Comparison of ENCODE assay signal across 10 cellular contexts in the genomic region with DNA sequence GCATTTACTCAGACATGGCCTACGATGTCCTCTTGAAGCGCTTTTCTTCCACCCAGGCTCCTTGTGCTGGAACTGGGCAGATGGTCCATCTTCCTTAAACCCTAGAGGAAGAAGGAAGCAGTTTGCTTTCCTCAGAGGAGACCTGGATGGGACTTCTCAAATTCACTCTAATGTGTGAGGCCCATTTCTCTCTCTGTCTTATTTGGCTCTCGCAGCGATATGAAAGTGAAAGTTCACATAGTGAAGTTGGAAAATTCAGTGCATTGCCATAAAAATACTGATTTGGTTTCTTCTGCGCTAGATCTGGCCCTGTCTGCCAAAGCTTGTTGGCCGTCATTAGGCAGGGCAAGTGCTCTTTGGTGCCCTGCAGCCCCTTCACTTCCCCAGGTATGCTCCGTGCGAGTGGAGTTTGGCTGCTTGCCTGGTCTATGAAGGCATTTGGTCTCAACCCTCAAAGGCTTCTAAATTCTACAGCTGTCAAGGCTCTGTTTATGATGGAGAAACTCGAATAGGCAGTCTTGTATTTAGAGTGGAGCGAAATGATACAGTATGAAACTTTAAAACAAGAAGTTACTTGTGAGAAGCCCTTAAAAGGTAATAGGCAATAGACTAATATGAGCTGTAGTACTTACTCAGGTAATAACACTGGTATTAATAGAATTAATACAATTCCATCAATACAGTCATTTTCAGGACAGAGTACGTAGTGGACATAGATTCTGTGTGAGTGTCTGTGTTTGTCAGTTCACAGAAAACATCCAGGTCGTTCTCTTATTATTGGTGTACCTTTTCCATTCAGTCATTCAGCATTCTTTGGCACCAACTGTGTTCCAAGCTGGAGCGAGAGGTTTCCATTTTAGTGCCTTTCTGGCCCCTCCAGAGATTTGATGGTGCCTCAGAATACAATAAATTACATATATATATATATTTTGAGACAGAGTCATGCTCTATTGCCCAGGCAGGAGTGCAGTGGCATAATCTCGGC. TPM values are rescaled to one million over a fixed set of nuclear protein-coding genes. Genes with fewer than 3 reads are reported as not detected.
A peak's percentile ranks its signal among the peaks of the same experiment; 100 is the strongest.
DNase-seq lines count a peak whose midpoint lies in the region; ATAC-seq and TF ChIP-seq lines count a peak whose summit lies in the region.
"Had no signal": no experiment of that assay in that cellular context is flagged by ENCODE, and none has a peak within 500 bp of the region (broad histone marks: within the 10 kb centered on the region; RNA-seq: fewer than 3 reads in every experiment).

No MANE protein-coding gene starts in this region.

- no peaks in the 10 kb centered on the region for H3K27me3 ChIP-seq in Peyer's patch

- H3K4me3 ChIP-seq in Peyer's patch (peak overlapping the region in 3 of 4 donors; percentile 24 to 34 (median 32)), fibroblast of pulmonary artery (replicated peaks; ENCODE audit: low read depth, low read length) (peak overlapping the region; percentile 41), skeletal muscle cell (ENCODE audit: low read depth, low read length) (peak overlapping the region; percentile 17)

- H3K9me3 ChIP-seq in Peyer's patch, result no peaks in the 10 kb centered on the region

- H3K27ac ChIP-seq in Peyer's patch, result peak overlapping the region; percentile 40 to 71 (median 65)

- ATAC-seq in GM18502 (IDR thresholded peaks at IDR 0.05; ENCODE audit: poor library complexity, unreplicated experiment), result peak; percentile 39
- ATAC-seq in GM21390 (IDR thresholded peaks at IDR 0.05; ENCODE audit: unreplicated experiment), result no peak
- ATAC-seq in HG03521 (IDR thresholded peaks at IDR 0.05; ENCODE audit: unreplicated experiment), result no peak

- H3K4me1 ChIP-seq in Peyer's patch, result peaks cover 7 to 60% (median 17%) of the 10 kb centered on the region in 4 donors

- TF ChIP-seq CTCF in Peyer's patch (IDR thresholded peaks at IDR 0.05) (no peak), fibroblast of pulmonary artery (IDR thresholded peaks at IDR 0.05; ENCODE audit: low read length, missing control alignments) (no peak)

- no peak for DNase-seq in Peyer's patch
- DNase-seq in fibroblast of pulmonary artery (ENCODE audit: low read depth), result peak; percentile 32
- DNase-seq in skeletal muscle cell (ENCODE audit: low read depth), result no peak
- DNase-seq in DMS53 treated with DMSO at 0.1 percent for 48 hours (lab: John Stamatoyannopoulos, UW; ENCODE audit: unreplicated experiment), result no peak
- no peak for DNase-seq in central memory CD4-positive, alpha-beta T cell

- H3K36me3 ChIP-seq in Peyer's patch, result no peaks in the 10 kb centered on the region

- TF ChIP-seq POLR2A in Peyer's patch (IDR thresholded peaks at IDR 0.05), result no peak

RNA-seq across cellular contexts. Expression of gene SZRD1, which starts 20.5 kb away (rescaled TPM):
- total RNA-seq in Peyer's patch, result 10 to 100 TPM; 52.0 to 59.5 (median 57.4) TPM

RNA-seq across cellular contexts. Expression of gene FBXO42, which starts 35.2 kb away (rescaled TPM):
- 10 to 100 TPM; 15.7 to 29.4 (median 24.5) TPM for total RNA-seq in Peyer's patch

RNA-seq across cellular contexts. Expression of gene SPATA21, which starts 49.7 kb away (rescaled TPM):
- total RNA-seq in Peyer's patch, result not detected
- total RNA-seq: H1, ureter had no signal

RNA-seq across cellular contexts. Expression of gene NECAP2, which starts 53.0 kb away (rescaled TPM):
- total RNA-seq in Peyer's patch, result 10 to 100 TPM; 32.1 to 53.1 (median 38.6) TPM
